ENCODE assay signal across 8 cellular contexts in genomic region chr19:41398042-41398403, GRCh38. TPM values are rescaled to one million over a fixed set of nuclear protein-coding genes. Genes with fewer than 3 reads are reported as not detected.
DNase-seq lines count a peak whose midpoint lies in the region; ATAC-seq and TF ChIP-seq lines count a peak whose summit lies in the region.

No MANE protein-coding gene starts in this region.

- DNase-seq in SJCRH30 = no peak
- no peak for DNase-seq in esophagus squamous epithelium (lab: John Stamatoyannopoulos, UW)
- no peak for DNase-seq in psoas muscle
- no peak for DNase-seq in stimulated activated naive CD4-positive, alpha-beta T cell (lab: John Stamatoyannopoulos, UW)
- no peak for DNase-seq in NK-92 treated with Interleukin-12 subunit alpha and Interleukin-12 subunit beta, amount 100 ng/mL, for 24 hours (lab: John Stamatoyannopoulos, UW)
- no peak for DNase-seq in HK-2 (ENCODE audit: unreplicated experiment)
- no peak for DNase-seq in HuH-7.5 (ENCODE audit: low spot score)

- peaks cover 7% of the 10 kb centered on the region; the same call in 1 of the 2 replicates for H3K4me1 ChIP-seq in SJCRH30
- H3K4me1 ChIP-seq in esophagus squamous epithelium = peaks cover 18 to 71% (median 27%) of the 10 kb centered on the region in 3 donors
- peaks cover 13% of the 10 kb centered on the region for H3K4me1 ChIP-seq in psoas muscle

- H3K4me3 ChIP-seq in GM08714 (ENCODE audit: low read length) (peak overlapping the region; percentile 99), SJCRH30 (peak overlapping the region; percentile 92), esophagus squamous epithelium (peak overlapping the region; percentile 83 to 100 (median 86)), psoas muscle (peak overlapping the region; percentile 89)

- peak overlapping the region; percentile 97 for H3K27ac ChIP-seq in SJCRH30
- H3K27ac ChIP-seq in esophagus squamous epithelium = peak overlapping the region; percentile 89 to 100 (median 96)
- peak overlapping the region; percentile 93 for H3K27ac ChIP-seq in psoas muscle

- no peak for ATAC-seq in psoas muscle

- TF ChIP-seq CTCF in esophagus squamous epithelium (IDR thresholded peaks at IDR 0.05) (no peak), psoas muscle (IDR thresholded peaks at IDR 0.05) (no peak)

- no peak for TF ChIP-seq POLR2A in esophagus squamous epithelium (IDR thresholded peaks at IDR 0.05)

- intact Hi-C loops in esophagus squamous epithelium (cut with DNase I) (no loop called here), psoas muscle (cut with DNase I) (loop anchor here in 1 of 2 donors (5.0 kb wide), 1 partner anchor 39 kb away; the partner anchor contains the start of gene DMAC2)

- H3K36me3 ChIP-seq in SJCRH30 (0 out of 2 replicates have a peak, but pooled peaks cover 1% of the 10 kb centered on the region), esophagus squamous epithelium (peaks cover 0 to 37% (median 0%) of the 10 kb centered on the region in 3 donors), psoas muscle (ENCODE audit: insufficient read depth in 1 of 2, low read depth in 1 of 2) (peaks cover 0 to 7% of the 10 kb centered on the region in 2 donors)

- H3K9me3 ChIP-seq in SJCRH30 (replicated peaks) (no peaks in the 10 kb centered on the region), esophagus squamous epithelium (no peaks in the 10 kb centered on the region), psoas muscle (no peaks in the 10 kb centered on the region)

- H3K27me3 ChIP-seq in SJCRH30 (no peaks in the 10 kb centered on the region), esophagus squamous epithelium (no peaks in the 10 kb centered on the region), psoas muscle (ENCODE audit: insufficient read depth in 3 of 3, low read length in 2 of 3) (no peaks in the 10 kb centered on the region)

- 0% methylated on average over 5 of the region's 5 CpGs for WGBS in esophagus squamous epithelium, 2 donors
- WGBS in psoas muscle, 3 donors = 0% methylated on average over 5 of the region's 5 CpGs

RNA-seq across cellular contexts. Expression of gene BCKDHA, which starts 0.4 kb away (rescaled TPM):
- 59.3 and 64.2 TPM in 2 replicates for total RNA-seq in SJCRH30 (2014; rRNA removed; shearing (Covaris generic))
- total RNA-seq in esophagus squamous epithelium (10 to 100 TPM; 55.1 to 87.2 (median 58.6) TPM), psoas muscle (10 to 100 TPM; 31.5 to 45.1 (median 39.8) TPM)
- polyA plus RNA-seq in psoas muscle = 10 to 100 TPM; 34.9 to 58.8 (median 43.3) TPM

RNA-seq across cellular contexts. Expression of gene EXOSC5, which starts 0.9 kb away (rescaled TPM):
- total RNA-seq in SJCRH30 (2014; rRNA removed; shearing (Covaris generic)) = 59.9 and 68.6 TPM in 2 replicates
- total RNA-seq in esophagus squamous epithelium = 10 to 100 TPM; 22.4 to 37.0 (median 28.6) TPM
- total RNA-seq in psoas muscle = 10 to 100 TPM; 25.4 to 42.3 (median 41.2) TPM
- 10 to 100 TPM; 34.9 to 78.8 (median 59.0) TPM for polyA plus RNA-seq in psoas muscle

RNA-seq across cellular contexts. Expression of gene TMEM91, which starts 21.7 kb away (rescaled TPM):
- 1.6 and 1.7 TPM in 2 replicates for total RNA-seq in SJCRH30 (2014; rRNA removed; shearing (Covaris generic))
- total RNA-seq in esophagus squamous epithelium (10 to 100 TPM in 2 of 4 donors, 1 to 10 TPM in 2; 6.2 to 15.8 (median 9.3) TPM), psoas muscle (1 to 10 TPM; 1.4 to 2.6 (median 1.7) TPM)
- 1 to 10 TPM in 2 of 3 donors, under 1 TPM in 1; 0.88 to 3.1 (median 2.5) TPM for polyA plus RNA-seq in psoas muscle

RNA-seq across cellular contexts. Expression of gene B3GNT8, which starts 29.2 kb away (rescaled TPM):
- total RNA-seq in SJCRH30 (2014; rRNA removed; shearing (Covaris generic)) = 10.6 TPM in 2 replicates
- 10 to 100 TPM; 11.6 to 84.4 (median 35.3) TPM for total RNA-seq in esophagus squamous epithelium
- total RNA-seq in psoas muscle = 1 to 10 TPM in 2 of 4 donors, under 1 TPM in 2; 0.55 to 1.9 (median 1.3) TPM
- under 1 TPM; 0.59 to 0.96 (median 0.73) TPM for polyA plus RNA-seq in psoas muscle

RNA-seq across cellular contexts. Expression of gene B9D2, which starts 34.1 kb away (rescaled TPM):
- total RNA-seq in SJCRH30 (2014; rRNA removed; shearing (Covaris generic)) = 2.8 and 2.9 TPM in 2 replicates
- 1 to 10 TPM; 2.5 to 4.6 (median 3.7) TPM for total RNA-seq in esophagus squamous epithelium
- 1 to 10 TPM; 1.7 to 2.5 (median 2.0) TPM for total RNA-seq in psoas muscle
- 10 to 100 TPM in 1 of 3 donors, 1 to 10 TPM in 2; 7.9 to 13.1 (median 9.3) TPM for polyA plus RNA-seq in psoas muscle
